1 cellular context compared by ENCODE assay signal in the genomic region with DNA sequence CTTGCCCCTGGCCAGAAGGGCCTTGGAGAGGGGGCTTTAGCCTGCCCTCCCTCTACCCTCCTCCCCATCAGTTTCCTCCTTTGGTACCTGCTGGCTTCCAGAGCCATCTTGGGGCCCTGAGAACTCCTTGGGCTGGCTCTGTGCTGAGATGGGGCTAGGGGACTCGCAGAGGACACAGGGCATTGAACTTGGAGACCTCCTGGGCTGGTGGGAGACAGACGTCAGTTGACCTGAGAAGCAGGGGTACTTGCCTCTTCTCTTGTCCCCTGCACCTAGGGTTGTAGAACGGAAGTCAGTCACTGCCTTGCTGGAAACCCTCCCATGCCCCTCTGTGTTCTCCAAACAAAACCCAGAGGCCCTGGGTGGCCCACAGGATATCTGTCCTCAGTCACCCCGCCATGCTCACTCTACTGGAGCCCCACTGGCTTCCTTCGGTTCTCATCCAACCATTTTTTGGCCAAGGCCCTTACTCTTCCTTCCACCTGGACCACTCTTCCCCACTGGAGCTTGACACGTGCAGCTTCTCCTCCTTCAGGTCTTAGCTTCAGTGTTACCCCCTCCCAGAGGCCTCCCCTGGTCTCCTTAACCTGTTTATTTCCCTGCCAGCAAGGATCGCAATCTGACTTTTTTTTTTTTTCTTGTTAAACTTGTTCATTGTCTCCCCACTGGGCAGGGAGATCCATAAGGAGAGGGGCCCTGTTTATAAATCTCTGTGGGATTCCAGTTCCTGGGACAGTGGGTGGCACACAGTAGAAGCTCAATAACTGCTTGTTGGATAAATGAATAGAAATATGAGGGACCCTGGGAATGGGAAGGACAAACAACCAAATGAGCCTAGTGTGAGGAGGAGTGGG.
A peak's percentile ranks its signal among the peaks of the same experiment; 100 is the strongest.
TF ChIP-seq lines count a peak whose summit lies in the region.

No MANE protein-coding gene starts in this region.

TF ChIP-seq in GM12878, 131 proteins besides CTCF, POLR2A, EP300 and RAD21:
- TF ChIP-seq CBX5 (IDR thresholded peaks at IDR 0.05; ENCODE audit: low read depth) = no peak
- TF ChIP-seq, protein P1, sequence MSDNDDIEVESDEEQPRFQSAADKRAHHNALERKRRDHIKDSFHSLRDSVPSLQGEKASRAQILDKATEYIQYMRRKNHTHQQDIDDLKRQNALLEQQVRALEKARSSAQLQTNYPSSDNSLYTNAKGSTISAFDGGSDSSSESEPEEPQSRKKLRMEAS (IDR thresholded peaks at IDR 0.05; ENCODE audit: low read depth, low read length) = no peak
- TF ChIP-seq POLR2AphosphoS5 (IDR thresholded peaks at IDR 0.05; ENCODE audit: low read length) = peak; percentile 32; the same call in 1 of the 2 replicates
- 0 out of 4 replicates have a peak, but pooled peaks of 1 of the 2 experiments have one; percentile 14 for TF ChIP-seq ETV6 (conservative IDR thresholded peaks at IDR 0.05 in 1 of 2, IDR thresholded peaks at IDR 0.05 in 1 of 2; ENCODE audit: borderline replicate concordance in 1 of 2, low read depth in 1 of 2)
- peak; percentile 62 for TF ChIP-seq YY1 (IDR thresholded peaks at IDR 0.05; ENCODE audit: low read depth, low read length)
- no peak for TF ChIP-seq NBN (IDR thresholded peaks at IDR 0.05)
- peak in 1 of 2 experiments; percentile 49; a peak in 1 of 4 replicates for TF ChIP-seq BHLHE40 (IDR thresholded peaks at IDR 0.05; ENCODE audit: borderline replicate concordance in 1 of 2, low read depth in 2 of 2, low read length in 1 of 2)
- no peak for TF ChIP-seq SPI1 (IDR thresholded peaks at IDR 0.05; ENCODE audit: borderline replicate concordance, insufficient read depth, low read depth, low read length)
- TF ChIP-seq CEBPB (IDR thresholded peaks at IDR 0.05; ENCODE audit: borderline replicate concordance in 1 of 2, low read depth in 2 of 2, low read length in 2 of 2) = no peak
- TF ChIP-seq GATAD2B (conservative IDR thresholded peaks at IDR 0.05; ENCODE audit: low read depth) = peak; percentile 15; the same call in 1 of the 2 replicates
- no peak for TF ChIP-seq ESRRA (IDR thresholded peaks at IDR 0.05; ENCODE audit: low read length)
- TF ChIP-seq ZSCAN29 (IDR thresholded peaks at IDR 0.05) = no peak
- no peak for TF ChIP-seq WRNIP1 (IDR thresholded peaks at IDR 0.05; ENCODE audit: borderline replicate concordance, low read depth, low read length)
- no peak for TF ChIP-seq NFIC (IDR thresholded peaks at IDR 0.05; ENCODE audit: low read depth, low read length)
- TF ChIP-seq ZNF384 (IDR thresholded peaks at IDR 0.05; ENCODE audit: borderline replicate concordance, low read depth, low read length) = no peak
- no peak for TF ChIP-seq ASH2L (IDR thresholded peaks at IDR 0.05; ENCODE audit: borderline replicate concordance, low read depth)
- TF ChIP-seq JUNB (IDR thresholded peaks at IDR 0.05) = no peak
- no peak for TF ChIP-seq FOS (IDR thresholded peaks at IDR 0.05; ENCODE audit: borderline replicate concordance, extremely low read depth, insufficient read length)
- TF ChIP-seq EED (IDR thresholded peaks at IDR 0.05; ENCODE audit: low read depth) = no peak
- TF ChIP-seq KLF5 (IDR thresholded peaks at IDR 0.05; ENCODE audit: partially characterized antibody) = no peak
- TF ChIP-seq MTA2 (IDR thresholded peaks at IDR 0.05; ENCODE audit: low read depth) = no peak
TF ChIP-seq in GM12878: peak in this region for 5.
